ENCODE assay signal across 8 cellular contexts in genomic region chr1:30718091-30718635, GRCh38. TPM values are rescaled to one million over a fixed set of nuclear protein-coding genes. Genes with fewer than 3 reads are reported as not detected.
DNase-seq lines count a peak whose midpoint lies in the region; ATAC-seq and TF ChIP-seq lines count a peak whose summit lies in the region.

No MANE protein-coding gene starts in this region.

- H4K20me1 ChIP-seq in SU-DHL-6 (ENCODE audit: low read depth, low read length) = no peaks in the 10 kb centered on the region

- H3K9me3 ChIP-seq in SU-DHL-6 (ENCODE audit: insufficient read depth, low read length) = 0 out of 2 replicates have a peak, but pooled peaks cover 4% of the 10 kb centered on the region
- no peaks in the 10 kb centered on the region for H3K9me3 ChIP-seq in cardiac muscle cell (ENCODE audit: low read depth)
- H3K9me3 ChIP-seq in transverse colon = peaks cover 0 to 4% of the 10 kb centered on the region in 2 donors

- H3K36me3 ChIP-seq in SU-DHL-6 (ENCODE audit: low read length) (no peaks in the 10 kb centered on the region), cardiac muscle cell (no peaks in the 10 kb centered on the region), transverse colon (no peaks in the 10 kb centered on the region)

- TF ChIP-seq EP300 in transverse colon (IDR thresholded peaks at IDR 0.05; ENCODE audit: low read depth) = no peak

- no peak overlapping the region for H3K9ac ChIP-seq in SU-DHL-6 (ENCODE audit: low read length)

- peak overlapping the region; percentile 35 for H3K4me2 ChIP-seq in SU-DHL-6 (ENCODE audit: low read depth, low read length, poor library complexity, severe bottlenecking)

- peak overlapping the region; percentile 31 for H3K4me3 ChIP-seq in SU-DHL-6 (ENCODE audit: insufficient read depth, low read length, poor library complexity, severe bottlenecking)
- H3K4me3 ChIP-seq in cardiac muscle cell = peak overlapping the region; percentile 13
- H3K4me3 ChIP-seq in transverse colon = peak overlapping the region in 2 of 4 donors; percentile 16 to 45

- no peak for TF ChIP-seq POLR2A in transverse colon (IDR thresholded peaks at IDR 0.05)

- no peaks in the 10 kb centered on the region for H3K27me3 ChIP-seq in SU-DHL-6 (ENCODE audit: low read length)
- H3K27me3 ChIP-seq in cardiac muscle cell = no peaks in the 10 kb centered on the region
- no peaks in the 10 kb centered on the region for H3K27me3 ChIP-seq in transverse colon

- no peaks in the 10 kb centered on the region for H3K9me2 ChIP-seq in SU-DHL-6 (replicated peaks; ENCODE audit: insufficient read depth, low read length)

- peak; percentile 96 for DNase-seq in GM10266 (ENCODE audit: extremely low spot score)
- DNase-seq in NCI-H1417 treated with DMSO at 0.1 percent for 48 hours (lab: John Stamatoyannopoulos, UW) = peak; percentile 89
- DNase-seq in activated naive CD8-positive, alpha-beta T cell treated with anti-CD3 and anti-CD28 coated beads, Interleukin-2, amount 50 U/mL, for 16 hours (ENCODE audit: low read depth, low spot score) = peak; percentile 98
- DNase-seq in cardiac muscle cell (ENCODE audit: low read depth in 1 of 2, low spot score in 1 of 2) = peak; percentile 98 to 99
- DNase-seq in posterior cingulate gyrus = peak; percentile 98 to 100 (median 99)
- peak; percentile 99 for DNase-seq in transverse colon

- intact Hi-C loops in posterior cingulate gyrus (cut with DNase I) = no loop called here
- intact Hi-C loops in transverse colon (cut with DNase I; ENCODE audit: low total_unique reads) = no loop called here

- WGBS in transverse colon (ENCODE audit: low coverage in 1 of 2), 2 donors = 1% methylated on average over 36 of the region's 50 CpGs; no CpG with 5 or more reads in 1 of the 2 donors

- H3K27ac ChIP-seq in SU-DHL-6 (ENCODE audit: low read depth, low read length) = no peak overlapping the region
- peak overlapping the region; percentile 45 for H3K27ac ChIP-seq in cardiac muscle cell
- peak overlapping the region; percentile 93 to 99 (median 98) for H3K27ac ChIP-seq in transverse colon

- no peaks in the 10 kb centered on the region for H3K79me2 ChIP-seq in SU-DHL-6 (ENCODE audit: insufficient read depth, low read length)

- no peaks in the 10 kb centered on the region for H3K4me1 ChIP-seq in cardiac muscle cell (ENCODE audit: low read depth)
- H3K4me1 ChIP-seq in transverse colon = peaks cover 5 to 15% (median 10%) of the 10 kb centered on the region in 4 donors

- in situ Hi-C loops in transverse colon (cut with MboI; ENCODE audit: low pct_ligation_motif_present in 1 of 4, low pct_unique_long_range_greater_than_20kb in 1 of 4, low sequenced_read_pairs in 3 of 4) = loop anchor here in 3 of 4 donors (10.0 to 25.0 kb wide), 3 partner anchors 197 to 1483 kb away; partner anchors contain the start of genes MECR (in 3 of the 3) and PTPRU (in 3 of the 3)

- no peaks in the 10 kb centered on the region for H3F3A ChIP-seq in SU-DHL-6 (ENCODE audit: insufficient read depth)

- no peak for TF ChIP-seq CTCF in GM10266 (IDR thresholded peaks at IDR 0.05; ENCODE audit: control insufficient read depth, insufficient read depth, low read depth, missing control alignments)
- TF ChIP-seq CTCF in SU-DHL-6 (IDR thresholded peaks at IDR 0.05; ENCODE audit: insufficient read depth, low read length, poor library complexity, severe bottlenecking) = no peak
- no peak for TF ChIP-seq CTCF in cardiac muscle cell (IDR thresholded peaks at IDR 0.05; ENCODE audit: low read depth, low read length)
- no peak for TF ChIP-seq CTCF in transverse colon (IDR thresholded peaks at IDR 0.05)

- peak; percentile 77 for ATAC-seq in HG02763 (IDR thresholded peaks at IDR 0.05; ENCODE audit: unreplicated experiment)

- no peak overlapping the region for H2AFZ ChIP-seq in SU-DHL-6 (ENCODE audit: low read depth, low read length, severe bottlenecking)

RNA-seq across cellular contexts. Expression of gene MATN1, which starts 5.2 kb away (rescaled TPM):
- total RNA-seq in cardiac muscle cell = 0.28 and 0.36 TPM in 2 replicates
- polyA plus RNA-seq in cardiac muscle cell = 1.4 TPM in 1 of 2 replicates, not detected in the other
- total RNA-seq in transverse colon = not detected

RNA-seq across cellular contexts. Expression of gene LAPTM5, which starts 39.4 kb away (rescaled TPM):
- 0.11 and 0.45 TPM in 2 replicates for total RNA-seq in cardiac muscle cell
- 0.10 and 3.1 TPM in 2 replicates for polyA plus RNA-seq in cardiac muscle cell
- 10 to 100 TPM in 3 of 4 donors, 1 to 10 TPM in 1; 5.2 to 66.6 (median 34.5) TPM for total RNA-seq in transverse colon
